1 cellular context compared by ENCODE assay signal in genomic region chr12:66304296-66304915, GRCh38.
TF ChIP-seq lines count a peak whose summit lies in the region.

No MANE protein-coding gene starts in this region.

TF ChIP-seq in WTC11, 78 proteins besides CTCF, POLR2A, EP300 and RAD21 (continued from another document):
- TF ChIP-seq USF2 (CRISPR knock-in tag; IDR thresholded peaks at IDR 0.05) = no peak
- no peak for TF ChIP-seq KAT7 (CRISPR knock-in tag; IDR thresholded peaks at IDR 0.05; ENCODE audit: borderline replicate concordance)
- TF ChIP-seq E2F1 (CRISPR knock-in tag; IDR thresholded peaks at IDR 0.05) = no peak
- TF ChIP-seq, protein P1, sequence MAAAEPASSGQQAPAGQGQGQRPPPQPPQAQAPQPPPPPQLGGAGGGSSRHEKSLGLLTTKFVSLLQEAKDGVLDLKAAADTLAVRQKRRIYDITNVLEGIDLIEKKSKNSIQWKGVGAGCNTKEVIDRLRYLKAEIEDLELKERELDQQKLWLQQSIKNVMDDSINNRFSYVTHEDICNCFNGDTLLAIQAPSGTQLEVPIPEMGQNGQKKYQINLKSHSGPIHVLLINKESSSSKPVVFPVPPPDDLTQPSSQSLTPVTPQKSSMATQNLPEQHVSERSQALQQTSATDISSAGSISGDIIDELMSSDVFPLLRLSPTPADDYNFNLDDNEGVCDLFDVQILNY (CRISPR knock-in tag; IDR thresholded peaks at IDR 0.05) = no peak
- TF ChIP-seq, protein P2, sequence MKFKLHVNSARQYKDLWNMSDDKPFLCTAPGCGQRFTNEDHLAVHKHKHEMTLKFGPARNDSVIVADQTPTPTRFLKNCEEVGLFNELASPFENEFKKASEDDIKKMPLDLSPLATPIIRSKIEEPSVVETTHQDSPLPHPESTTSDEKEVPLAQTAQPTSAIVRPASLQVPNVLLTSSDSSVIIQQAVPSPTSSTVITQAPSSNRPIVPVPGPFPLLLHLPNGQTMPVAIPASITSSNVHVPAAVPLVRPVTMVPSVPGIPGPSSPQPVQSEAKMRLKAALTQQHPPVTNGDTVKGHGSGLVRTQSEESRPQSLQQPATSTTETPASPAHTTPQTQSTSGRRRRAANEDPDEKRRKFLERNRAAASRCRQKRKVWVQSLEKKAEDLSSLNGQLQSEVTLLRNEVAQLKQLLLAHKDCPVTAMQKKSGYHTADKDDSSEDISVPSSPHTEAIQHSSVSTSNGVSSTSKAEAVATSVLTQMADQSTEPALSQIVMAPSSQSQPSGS (CRISPR knock-in tag; IDR thresholded peaks at IDR 0.05; ENCODE audit: borderline replicate concordance, low read depth) = no peak
- TF ChIP-seq FOXP1 (CRISPR knock-in tag; IDR thresholded peaks at IDR 0.05; ENCODE audit: borderline replicate concordance) = no peak
- no peak for TF ChIP-seq RELA (CRISPR knock-in tag; IDR thresholded peaks at IDR 0.05; ENCODE audit: borderline replicate concordance)
- no peak for TF ChIP-seq ZNF512 (CRISPR knock-in tag; IDR thresholded peaks at IDR 0.05; ENCODE audit: borderline replicate concordance)
- TF ChIP-seq, protein P3, sequence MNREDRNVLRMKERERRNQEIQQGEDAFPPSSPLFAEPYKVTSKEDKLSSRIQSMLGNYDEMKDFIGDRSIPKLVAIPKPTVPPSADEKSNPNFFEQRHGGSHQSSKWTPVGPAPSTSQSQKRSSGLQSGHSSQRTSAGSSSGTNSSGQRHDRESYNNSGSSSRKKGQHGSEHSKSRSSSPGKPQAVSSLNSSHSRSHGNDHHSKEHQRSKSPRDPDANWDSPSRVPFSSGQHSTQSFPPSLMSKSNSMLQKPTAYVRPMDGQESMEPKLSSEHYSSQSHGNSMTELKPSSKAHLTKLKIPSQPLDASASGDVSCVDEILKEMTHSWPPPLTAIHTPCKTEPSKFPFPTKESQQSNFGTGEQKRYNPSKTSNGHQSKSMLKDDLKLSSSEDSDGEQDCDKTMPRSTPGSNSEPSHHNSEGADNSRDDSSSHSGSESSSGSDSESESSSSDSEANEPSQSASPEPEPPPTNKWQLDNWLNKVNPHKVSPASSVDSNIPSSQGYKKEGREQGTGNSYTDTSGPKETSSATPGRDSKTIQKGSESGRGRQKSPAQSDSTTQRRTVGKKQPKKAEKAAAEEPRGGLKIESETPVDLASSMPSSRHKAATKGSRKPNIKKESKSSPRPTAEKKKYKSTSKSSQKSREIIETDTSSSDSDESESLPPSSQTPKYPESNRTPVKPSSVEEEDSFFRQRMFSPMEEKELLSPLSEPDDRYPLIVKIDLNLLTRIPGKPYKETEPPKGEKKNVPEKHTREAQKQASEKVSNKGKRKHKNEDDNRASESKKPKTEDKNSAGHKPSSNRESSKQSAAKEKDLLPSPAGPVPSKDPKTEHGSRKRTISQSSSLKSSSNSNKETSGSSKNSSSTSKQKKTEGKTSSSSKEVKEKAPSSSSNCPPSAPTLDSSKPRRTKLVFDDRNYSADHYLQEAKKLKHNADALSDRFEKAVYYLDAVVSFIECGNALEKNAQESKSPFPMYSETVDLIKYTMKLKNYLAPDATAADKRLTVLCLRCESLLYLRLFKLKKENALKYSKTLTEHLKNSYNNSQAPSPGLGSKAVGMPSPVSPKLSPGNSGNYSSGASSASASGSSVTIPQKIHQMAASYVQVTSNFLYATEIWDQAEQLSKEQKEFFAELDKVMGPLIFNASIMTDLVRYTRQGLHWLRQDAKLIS (CRISPR knock-in tag; IDR thresholded peaks at IDR 0.05; ENCODE audit: borderline replicate concordance) = no peak
- TF ChIP-seq NR2C2 (CRISPR knock-in tag; IDR thresholded peaks at IDR 0.05) = no peak
TF ChIP-seq in WTC11: peak in this region for 0.
